Comparison of ENCODE assay signal across 1 cellular context in the genomic region with DNA sequence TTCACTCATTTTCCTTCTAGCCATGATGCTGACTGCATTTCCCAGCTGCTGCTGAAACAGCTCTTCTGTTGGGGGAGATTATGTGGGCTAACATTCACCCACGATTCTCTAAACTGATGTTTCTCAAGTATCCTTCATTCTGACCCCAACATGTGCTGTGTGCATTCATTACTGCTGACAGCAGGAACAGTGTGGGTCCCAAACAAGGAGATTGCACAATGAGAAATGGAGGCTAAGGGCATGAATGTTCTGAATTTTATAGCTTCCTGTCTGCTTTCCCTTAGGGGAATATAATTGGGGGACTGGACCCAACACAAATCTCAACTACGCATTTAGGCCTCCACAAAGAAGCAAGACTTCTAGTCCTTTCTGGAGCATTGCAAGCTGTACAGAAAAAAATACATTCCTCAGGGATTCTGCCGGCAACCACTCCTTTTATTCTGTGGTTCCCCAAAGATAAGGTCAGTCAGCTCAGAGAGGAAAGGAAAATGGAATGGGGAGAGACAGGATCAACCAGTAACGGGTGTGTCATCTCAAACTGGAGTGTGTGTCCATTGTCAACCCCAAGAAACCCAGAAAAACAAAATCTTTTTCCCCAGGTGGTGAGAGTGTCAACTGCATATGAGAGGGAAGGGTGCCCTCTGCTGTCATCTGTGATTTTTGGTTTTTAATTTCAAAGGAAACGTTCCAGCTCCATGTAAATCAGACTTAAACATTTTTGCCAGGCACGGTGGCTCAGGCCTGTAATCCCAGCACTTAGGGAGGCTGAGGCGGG.
TF ChIP-seq lines count a peak whose summit lies in the region.

No MANE protein-coding gene starts in this region.

TF ChIP-seq in H1, 55 proteins besides CTCF, POLR2A, EP300 and RAD21 (continued from another document):
- TF ChIP-seq JUND (IDR thresholded peaks at IDR 0.05; ENCODE audit: low read length) (no peak), SRF (IDR thresholded peaks at IDR 0.05; ENCODE audit: low read depth, low read length) (peak; percentile 2; the same call in 1 of the 2 replicates), POU5F1 (IDR thresholded peaks at IDR 0.05; ENCODE audit: low read depth, low read length) (no peak), FOSL1 (IDR thresholded peaks at IDR 0.05; ENCODE audit: insufficient read depth, low read depth, low read length) (no peak), YY1 (IDR thresholded peaks at IDR 0.05; ENCODE audit: low read depth, low read length) (no peak), KDM1A (IDR thresholded peaks at IDR 0.05; ENCODE audit: borderline replicate concordance, low read length) (no peak), SIX5 (IDR thresholded peaks at IDR 0.05; ENCODE audit: low read depth, low read length) (no peak), ASH2L (IDR thresholded peaks at IDR 0.05; ENCODE audit: low read length) (no peak), NANOG (IDR thresholded peaks at IDR 0.05; ENCODE audit: insufficient read depth, low read depth, low read length, poor library complexity, severe bottlenecking) (no peak), CBX5 (IDR thresholded peaks at IDR 0.05; ENCODE audit: low read depth, low read length) (no peak), TCF12 (IDR thresholded peaks at IDR 0.05; ENCODE audit: low read depth, low read length) (no peak), BACH1 (IDR thresholded peaks at IDR 0.05; ENCODE audit: low read length) (no peak), TBP (IDR thresholded peaks at IDR 0.05; ENCODE audit: low read depth, low read length) (peak; percentile 59; the same call in 1 of the 2 replicates)
- TF ChIP-seq, protein P1, sequence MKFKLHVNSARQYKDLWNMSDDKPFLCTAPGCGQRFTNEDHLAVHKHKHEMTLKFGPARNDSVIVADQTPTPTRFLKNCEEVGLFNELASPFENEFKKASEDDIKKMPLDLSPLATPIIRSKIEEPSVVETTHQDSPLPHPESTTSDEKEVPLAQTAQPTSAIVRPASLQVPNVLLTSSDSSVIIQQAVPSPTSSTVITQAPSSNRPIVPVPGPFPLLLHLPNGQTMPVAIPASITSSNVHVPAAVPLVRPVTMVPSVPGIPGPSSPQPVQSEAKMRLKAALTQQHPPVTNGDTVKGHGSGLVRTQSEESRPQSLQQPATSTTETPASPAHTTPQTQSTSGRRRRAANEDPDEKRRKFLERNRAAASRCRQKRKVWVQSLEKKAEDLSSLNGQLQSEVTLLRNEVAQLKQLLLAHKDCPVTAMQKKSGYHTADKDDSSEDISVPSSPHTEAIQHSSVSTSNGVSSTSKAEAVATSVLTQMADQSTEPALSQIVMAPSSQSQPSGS (IDR thresholded peaks at IDR 0.05; ENCODE audit: low read length): no peak
